In the genomic region with DNA sequence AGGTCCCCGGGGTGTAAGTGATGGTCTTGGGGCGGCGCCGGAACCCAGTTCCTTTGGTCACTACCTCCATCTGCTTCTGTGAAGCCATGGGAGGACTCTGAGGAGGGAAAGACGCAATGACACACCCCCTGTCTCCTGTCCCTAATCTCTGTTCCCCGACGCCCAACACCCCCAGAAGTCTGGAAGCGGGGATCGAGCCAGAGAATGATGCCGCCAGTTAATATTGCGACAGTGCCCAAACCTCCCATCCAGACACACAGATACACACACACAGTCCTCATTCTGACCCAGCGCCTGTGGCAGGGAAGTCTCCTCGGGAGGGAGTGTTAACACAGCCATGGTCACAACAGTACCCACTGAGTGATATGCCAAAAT, we compare ENCODE assay signal across 8 cellular contexts. TPM values are rescaled to one million over a fixed set of nuclear protein-coding genes. Genes with fewer than 3 reads are reported as not detected.
DNase-seq lines count a peak whose midpoint lies in the region; ATAC-seq and TF ChIP-seq lines count a peak whose summit lies in the region.

No MANE protein-coding gene starts in this region.

- ATAC-seq in HG03066 (IDR thresholded peaks at IDR 0.05; ENCODE audit: low read depth, unreplicated experiment) (peak; percentile 28), HG03439 (IDR thresholded peaks at IDR 0.05; ENCODE audit: unreplicated experiment) (no peak), GM18867 (IDR thresholded peaks at IDR 0.05; ENCODE audit: unreplicated experiment) (no peak)

- no peaks in the 10 kb centered on the region for H3K9me3 ChIP-seq in adrenal gland (replicated peaks in 1 of 3)

- TF ChIP-seq CTCF in GM12875 (IDR thresholded peaks at IDR 0.05; ENCODE audit: borderline replicate concordance, insufficient read depth, low read depth, low read length) (no peak), adrenal gland (IDR thresholded peaks at IDR 0.05) (no peak), kidney epithelial cell (IDR thresholded peaks at IDR 0.05; ENCODE audit: insufficient read depth, low read length, poor library complexity, severe bottlenecking) (no peak)

- intact Hi-C loops in adrenal gland (cut with DNase I): no loop called here

- no peak for TF ChIP-seq POLR2A in adrenal gland (IDR thresholded peaks at IDR 0.05)

- H3K36me3 ChIP-seq in adrenal gland (replicated peaks in 1 of 2) (peaks cover 0 to 15% of the 10 kb centered on the region in 2 donors), kidney epithelial cell (ENCODE audit: control insufficient read depth, insufficient read depth, low read length) (no peaks in the 10 kb centered on the region)

- H3K4me3 ChIP-seq in GM12875 (ENCODE audit: low read depth, low read length) (peak overlapping the region; percentile 92), adrenal gland (peak overlapping the region; percentile 31 to 98 (median 80)), kidney epithelial cell (ENCODE audit: low read depth, low read length) (peak overlapping the region; percentile 86)

- H3K27ac ChIP-seq in adrenal gland: peak overlapping the region in 1 of 5 donors; percentile 70
- H3K27ac ChIP-seq in substantia nigra (ENCODE audit: low read depth, low read length, poor library complexity, severe bottlenecking): peak overlapping the region; percentile 7

- H3K27me3 ChIP-seq in adrenal gland: no peaks in the 10 kb centered on the region
- no peaks in the 10 kb centered on the region for H3K27me3 ChIP-seq in kidney epithelial cell (ENCODE audit: control insufficient read depth, insufficient read depth, low read length)

- 0 to 1% (median 0%) methylated on average over 13 of the region's 13 CpGs for WGBS in adrenal gland, 4 donors

- peaks cover 10 to 16% of the 10 kb centered on the region in 2 donors for H3K4me1 ChIP-seq in adrenal gland (replicated peaks in 1 of 2)

- DNase-seq in adrenal gland: peak in 2 of 7 donors; percentile 42 to 61
- DNase-seq in kidney epithelial cell (ENCODE audit: low read depth): no peak
- DNase-seq in substantia nigra (lab: John Stamatoyannopoulos, UW): peak in 2 of 49 donors; percentile 46 to 56
- DNase-seq in hepatic stellate cell (ENCODE audit: low spot score): no peak

RNA-seq across cellular contexts. Expression of a gene that starts 0.4 kb away (rescaled TPM):
- total RNA-seq in adrenal gland (1 to 10 TPM in 2 of 8 donors, under 1 TPM in 4, not detected in 2; 0.57 to 1.2 (median 0.81) TPM), kidney epithelial cell (0.75 TPM in 1 of 2 replicates, not detected in the other)
- polyA plus RNA-seq in adrenal gland: under 1 TPM; 0.40 to 0.68 (median 0.47) TPM

RNA-seq across cellular contexts. Expression of a gene that starts 0.5 kb away (rescaled TPM):
- total RNA-seq in adrenal gland (100 to 1,000 TPM in 1 of 8 donors, 10 to 100 TPM in 7; 39.7 to 111 (median 83.5) TPM), kidney epithelial cell (77.9 and 79.8 TPM in 2 replicates)
- 100 to 1,000 TPM in 2 of 3 donors, 10 to 100 TPM in 1; 74.2 to 205 (median 123) TPM for polyA plus RNA-seq in adrenal gland

RNA-seq across cellular contexts. Expression of a gene that starts 31.3 kb away (rescaled TPM):
- total RNA-seq in adrenal gland (1 to 10 TPM in 3 of 8 donors, under 1 TPM in 4, not detected in 1; 0.16 to 4.0 (median 0.42) TPM), kidney epithelial cell (not detected in 2 replicates)
- polyA plus RNA-seq in adrenal gland: 1 to 10 TPM in 2 of 3 donors, under 1 TPM in 1; 0.73 to 5.4 (median 3.8) TPM

RNA-seq across cellular contexts. Expression of a gene that starts 47.0 kb away (rescaled TPM):
- total RNA-seq in adrenal gland (10 to 100 TPM; 14.5 to 25.2 (median 17.7) TPM), kidney epithelial cell (115 and 140 TPM in 2 replicates)
- polyA plus RNA-seq in adrenal gland: 10 to 100 TPM in 1 of 3 donors, 1 to 10 TPM in 2; 5.7 to 14.0 (median 6.6) TPM
